In genomic region chr9:108727580-108728056, GRCh38 we compare ENCODE assay signal across 16 cellular contexts.
DNase-seq lines count a peak whose midpoint lies in the region; ATAC-seq and TF ChIP-seq lines count a peak whose summit lies in the region.
"Had no signal": no experiment of that assay in that cellular context is flagged by ENCODE, and none has a peak within 500 bp of the region (broad histone marks: within the 10 kb centered on the region; RNA-seq: fewer than 3 reads in every experiment).

No MANE protein-coding gene starts in this region.

- TF ChIP-seq CTCF in lower lobe of right lung (IDR thresholded peaks at IDR 0.05) (no peak), upper lobe of right lung (IDR thresholded peaks at IDR 0.05) (no peak), coronary artery (IDR thresholded peaks at IDR 0.05) (no peak)

- peaks cover 12% of the 10 kb centered on the region for H3K9me3 Mint-ChIP-seq in dendritic cell treated with granulocyte-macrophage colony-stimulating factor and Interleukin-4, amounts not matched to agents 40 ng/mL and 50 ng/mL, for 4 days
- peaks cover 5 to 6% of the 10 kb centered on the region in 2 donors for H3K9me3 Mint-ChIP-seq in activated T-cell treated with anti-CD3 and anti-CD28 coated beads, Interleukin-2, amount 50 U/mL, for 72 hours

- H3K9me3 ChIP-seq in lower lobe of right lung (no peaks in the 10 kb centered on the region), upper lobe of right lung (no peaks in the 10 kb centered on the region)
- H3K9me3 ChIP-seq: A549, testis had no signal

- DNase-seq in NCI-H2171 (lab: John Stamatoyannopoulos, UW) = peak; percentile 15
- DNase-seq in NCI-H2171 treated with DMSO at 0.1 percent for 48 hours (lab: John Stamatoyannopoulos, UW) = no peak
- no peak for DNase-seq in lower lobe of right lung
- no peak for DNase-seq in upper lobe of right lung
- DNase-seq in coronary artery (ENCODE audit: low spot score) = no peak
- no peak for DNase-seq in activated T-cell treated with anti-CD3 and anti-CD28 coated beads, Interleukin-2, amount 50 U/mL, for 72 hours
- DNase-seq: activated B cell treated with CpG ODN at 0.5 μM for 24 hours; activated naive CD8-positive, alpha-beta T cell treated with anti-CD3 and anti-CD28 coated beads, Interleukin-2, amount 50 U/mL, for 24 hours; IMR-90; NCI-H1694 treated with DMSO at 0.1 percent for 48 hours; NCI-H774; testis had no signal

- ATAC-seq in lower lobe of right lung (peak; percentile 24 to 56), upper lobe of right lung (peak; percentile 50), esophagus mucosa (no peak)
- ATAC-seq in activated T-cell treated with anti-CD3 and anti-CD28 coated beads, Interleukin-2, amount 50 U/mL, for 72 hours (replicated peaks in 1 of 2) = no peak
- ATAC-seq: A549; activated naive CD8-positive, alpha-beta T cell treated with anti-CD3 and anti-CD28 coated beads, Interleukin-2, amount 50 U/mL, for 24 hours had no signal

- no peaks in the 10 kb centered on the region for H3K36me3 Mint-ChIP-seq in dendritic cell treated with granulocyte-macrophage colony-stimulating factor and Interleukin-4, amounts not matched to agents 40 ng/mL and 50 ng/mL, for 4 days (ENCODE audit: low read depth)
- no peaks in the 10 kb centered on the region for H3K36me3 Mint-ChIP-seq in activated T-cell treated with anti-CD3 and anti-CD28 coated beads, Interleukin-2, amount 50 U/mL, for 72 hours (ENCODE audit: insufficient read depth in 2 of 2)

- no peaks in the 10 kb centered on the region for H3K27me3 ChIP-seq in lower lobe of right lung (ENCODE audit: low read depth)
- no peaks in the 10 kb centered on the region for H3K27me3 ChIP-seq in upper lobe of right lung
- H3K27me3 ChIP-seq: testis had no signal

- H3K4me1 ChIP-seq in lower lobe of right lung (no peaks in the 10 kb centered on the region), upper lobe of right lung (no peaks in the 10 kb centered on the region)
- H3K4me1 ChIP-seq: testis had no signal

- H3K4me3 ChIP-seq in lower lobe of right lung (no peak overlapping the region), upper lobe of right lung (no peak overlapping the region), coronary artery (no peak overlapping the region)
- H3K4me3 ChIP-seq: A549, SK-N-MC, testis had no signal

- peaks cover 13% of the 10 kb centered on the region for H3K4me1 Mint-ChIP-seq in dendritic cell treated with granulocyte-macrophage colony-stimulating factor and Interleukin-4, amounts not matched to agents 40 ng/mL and 50 ng/mL, for 4 days (ENCODE audit: low read depth)
- H3K4me1 Mint-ChIP-seq in activated T-cell treated with anti-CD3 and anti-CD28 coated beads, Interleukin-2, amount 50 U/mL, for 72 hours (ENCODE audit: low read depth) = no peaks in the 10 kb centered on the region
- H3K4me1 Mint-ChIP-seq: activated B cell treated with CpG ODN at 0.5 μM for 24 hours; activated naive CD8-positive, alpha-beta T cell treated with anti-CD3 and anti-CD28 coated beads, Interleukin-2, amount 50 U/mL, for 24 hours had no signal

- H3K27ac ChIP-seq in lower lobe of right lung (no peak overlapping the region), upper lobe of right lung (no peak overlapping the region), coronary artery (no peak overlapping the region)
- H3K27ac ChIP-seq: A549, SK-N-MC, testis had no signal

- intact Hi-C loops in dendritic cell treated with granulocyte-macrophage colony-stimulating factor and Interleukin-4, amounts not matched to agents 40 ng/mL and 50 ng/mL, for 4 days (cut with micrococcal nuclease) = no loop called here
- intact Hi-C loops in lower lobe of right lung (cut with DNase I) = no loop called here
- intact Hi-C loops in upper lobe of right lung (cut with DNase I) = no loop called here

- H3K27me3 Mint-ChIP-seq in dendritic cell treated with granulocyte-macrophage colony-stimulating factor and Interleukin-4, amounts not matched to agents 40 ng/mL and 50 ng/mL, for 4 days = no peaks in the 10 kb centered on the region
- H3K27me3 Mint-ChIP-seq in activated T-cell treated with anti-CD3 and anti-CD28 coated beads, Interleukin-2, amount 50 U/mL, for 72 hours (ENCODE audit: low read depth) = no peaks in the 10 kb centered on the region

- no peak overlapping the region for H3K4me3 Mint-ChIP-seq in dendritic cell treated with granulocyte-macrophage colony-stimulating factor and Interleukin-4, amounts not matched to agents 40 ng/mL and 50 ng/mL, for 4 days
- no peak overlapping the region for H3K4me3 Mint-ChIP-seq in activated T-cell treated with anti-CD3 and anti-CD28 coated beads, Interleukin-2, amount 50 U/mL, for 72 hours
- H3K4me3 Mint-ChIP-seq: activated B cell treated with CpG ODN at 0.5 μM for 24 hours; activated naive CD8-positive, alpha-beta T cell treated with anti-CD3 and anti-CD28 coated beads, Interleukin-2, amount 50 U/mL, for 24 hours had no signal

- H3K36me3 ChIP-seq in lower lobe of right lung = no peaks in the 10 kb centered on the region
- no peaks in the 10 kb centered on the region for H3K36me3 ChIP-seq in upper lobe of right lung

- peak overlapping the region; percentile 4 for H3K27ac Mint-ChIP-seq in dendritic cell treated with granulocyte-macrophage colony-stimulating factor and Interleukin-4, amounts not matched to agents 40 ng/mL and 50 ng/mL, for 4 days
- H3K27ac Mint-ChIP-seq in activated T-cell treated with anti-CD3 and anti-CD28 coated beads, Interleukin-2, amount 50 U/mL, for 72 hours = no peak overlapping the region
- H3K27ac Mint-ChIP-seq: activated B cell treated with CpG ODN at 0.5 μM for 24 hours; activated naive CD8-positive, alpha-beta T cell treated with anti-CD3 and anti-CD28 coated beads, Interleukin-2, amount 50 U/mL, for 24 hours had no signal

Comparison
In these comparisons a context has a peak if more than half of its experiments do, and no peak if none do; other contexts are left out.
1. ATAC-seq: peak in lower lobe of right lung (2 of 2) and upper lobe of right lung (single experiment); none in esophagus mucosa (single experiment) and activated T-cell treated with anti-CD3 and anti-CD28 coated beads, Interleukin-2, amount 50 U/mL, for 72 hours (0 of 2).